In the genomic region with DNA sequence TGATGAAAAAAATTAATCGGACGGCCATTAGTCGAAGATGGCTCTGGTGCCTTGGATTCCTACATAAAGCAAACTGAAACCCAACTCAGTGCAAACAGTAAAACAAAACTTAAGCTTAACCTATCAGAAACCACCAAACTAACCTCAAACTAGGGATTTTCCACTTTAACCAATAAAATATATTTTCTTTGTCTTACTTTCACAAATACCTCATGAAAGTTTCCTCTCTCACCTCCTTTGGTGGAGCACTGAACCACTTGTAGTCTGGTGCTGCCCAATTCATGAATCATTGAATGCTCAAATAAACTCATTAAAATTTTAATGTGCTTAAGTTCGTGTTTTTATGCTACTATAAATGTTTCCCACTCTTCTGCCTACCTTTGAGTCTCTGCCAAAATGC, we compare ENCODE assay signal across 15 cellular contexts. TPM values are rescaled to one million over a fixed set of nuclear protein-coding genes. Genes with fewer than 3 reads are reported as not detected.
DNase-seq lines count a peak whose midpoint lies in the region; ATAC-seq and TF ChIP-seq lines count a peak whose summit lies in the region.
"Had no signal": no experiment of that assay in that cellular context is flagged by ENCODE, and none has a peak within 500 bp of the region (broad histone marks: within the 10 kb centered on the region; RNA-seq: fewer than 3 reads in every experiment).

No MANE protein-coding gene starts in this region.

- H3K36me3 Mint-ChIP-seq in activated CD4-positive, alpha-beta memory T cell treated with anti-CD3 and anti-CD28 coated beads for 36 hours, result peaks cover 3% of the 10 kb centered on the region
- peaks cover 19% of the 10 kb centered on the region for H3K36me3 Mint-ChIP-seq in activated CD4-positive, alpha-beta memory T cell treated with anti-CD3 and anti-CD28 coated beads, Interleukin-2, amount 10 ng/mL, durations not matched to agents 7 days and 5 days (ENCODE audit: low read depth)
- peaks cover 28% of the 10 kb centered on the region for H3K36me3 Mint-ChIP-seq in T-helper 1 cell treated with Interleukin-12 subunit alpha and Interleukin-12 subunit beta and Interleukin-4 antibody, amounts not matched to agents 30 μg/mL and 1 μg/mL, for 36 hours (ENCODE audit: low read depth)
- peaks cover 9% of the 10 kb centered on the region for H3K36me3 Mint-ChIP-seq in activated naive CD8-positive, alpha-beta T cell treated with anti-CD3 and anti-CD28 coated beads for 36 hours
- H3K36me3 Mint-ChIP-seq in stimulated activated naive B cell treated with anti-CD40 and anti-IgM and Interleukin-4, amounts not matched to agents 10 μg/mL and 1 μg/mL and 100 μg/mL, for 72 hours, result peaks cover 10 to 17% of the 10 kb centered on the region in 2 donors

- POLR2A ChIA-PET in activated CD4-positive, alpha-beta memory T cell treated with anti-CD3 and anti-CD28 coated beads for 36 hours (lab: Charles Lee), result interaction anchor here (0.5 to 4.4 kb wide), 3 partner anchors 11 to 20 kb away, joined by 3 to 29 read pairs (median 3); no protein-coding TSS in a partner anchor
- POLR2A ChIA-PET in activated CD4-positive, alpha-beta memory T cell treated with anti-CD3 and anti-CD28 coated beads, Interleukin-2, amount 10 ng/mL, durations not matched to agents 7 days and 5 days (lab: Charles Lee), result interaction anchor here (1.5 to 4.0 kb wide), 3 partner anchors 11 to 243 kb away, joined by 3 to 24 read pairs (median 4); partner anchors contain the start of gene INKA2

- CTCF ChIA-PET in activated CD4-positive, alpha-beta memory T cell treated with anti-CD3 and anti-CD28 coated beads for 36 hours (lab: Charles Lee), result interaction anchor here (1.0 to 5.0 kb wide), 3 partner anchors 11 to 142 kb away, joined by 4 to 32 read pairs (median 4); no protein-coding TSS in a partner anchor
- CTCF ChIA-PET in activated CD4-positive, alpha-beta memory T cell treated with anti-CD3 and anti-CD28 coated beads, Interleukin-2, amount 10 ng/mL, durations not matched to agents 7 days and 5 days (lab: Charles Lee), result interaction anchor here (1.0 to 6.5 kb wide), 4 partner anchors 11 to 251 kb away, joined by 3 to 38 read pairs (median 4); no protein-coding TSS in a partner anchor

- H3K27me3 Mint-ChIP-seq in activated CD4-positive, alpha-beta memory T cell treated with anti-CD3 and anti-CD28 coated beads for 36 hours, result no peaks in the 10 kb centered on the region
- H3K27me3 Mint-ChIP-seq in activated CD4-positive, alpha-beta memory T cell treated with anti-CD3 and anti-CD28 coated beads, Interleukin-2, amount 10 ng/mL, durations not matched to agents 7 days and 5 days, result peaks cover 4% of the 10 kb centered on the region
- H3K27me3 Mint-ChIP-seq in T-helper 1 cell treated with Interleukin-12 subunit alpha and Interleukin-12 subunit beta and Interleukin-4 antibody, amounts not matched to agents 30 μg/mL and 1 μg/mL, for 36 hours (ENCODE audit: low read depth), result peaks cover 26% of the 10 kb centered on the region
- no peaks in the 10 kb centered on the region for H3K27me3 Mint-ChIP-seq in activated naive CD8-positive, alpha-beta T cell treated with anti-CD3 and anti-CD28 coated beads for 36 hours
- H3K27me3 Mint-ChIP-seq in stimulated activated naive B cell treated with anti-CD40 and anti-IgM and Interleukin-4, amounts not matched to agents 10 μg/mL and 1 μg/mL and 100 μg/mL, for 72 hours, result no peaks in the 10 kb centered on the region

- H3K9me3 Mint-ChIP-seq in activated CD4-positive, alpha-beta memory T cell treated with anti-CD3 and anti-CD28 coated beads for 36 hours, result peaks cover 19% of the 10 kb centered on the region
- H3K9me3 Mint-ChIP-seq in activated CD4-positive, alpha-beta memory T cell treated with anti-CD3 and anti-CD28 coated beads, Interleukin-2, amount 10 ng/mL, durations not matched to agents 7 days and 5 days, result peaks cover 32% of the 10 kb centered on the region
- H3K9me3 Mint-ChIP-seq in T-helper 1 cell treated with Interleukin-12 subunit alpha and Interleukin-12 subunit beta and Interleukin-4 antibody, amounts not matched to agents 30 μg/mL and 1 μg/mL, for 36 hours, result peaks cover 52% of the 10 kb centered on the region
- peaks cover 23% of the 10 kb centered on the region for H3K9me3 Mint-ChIP-seq in activated naive CD8-positive, alpha-beta T cell treated with anti-CD3 and anti-CD28 coated beads for 36 hours
- H3K9me3 Mint-ChIP-seq in stimulated activated naive B cell treated with anti-CD40 and anti-IgM and Interleukin-4, amounts not matched to agents 10 μg/mL and 1 μg/mL and 100 μg/mL, for 72 hours, result peaks cover 9 to 18% of the 10 kb centered on the region in 2 donors

- no peak for TF ChIP-seq POLR2A in GM18505 (IDR thresholded peaks at IDR 0.05; ENCODE audit: borderline replicate concordance, extremely low read depth, insufficient read depth, insufficient read length)

- no peak for DNase-seq in activated CD4-positive, alpha-beta memory T cell treated with anti-CD3 and anti-CD28 coated beads for 36 hours
- no peak for DNase-seq in activated CD4-positive, alpha-beta memory T cell treated with anti-CD3 and anti-CD28 coated beads, Interleukin-2, amount 10 ng/mL, durations not matched to agents 7 days and 5 days
- no peak for DNase-seq in activated naive CD8-positive, alpha-beta T cell treated with anti-CD3 and anti-CD28 coated beads for 36 hours
- DNase-seq in stimulated activated naive B cell treated with anti-CD40 and anti-IgM and Interleukin-4, amounts not matched to agents 10 μg/mL and 1 μg/mL and 100 μg/mL, for 72 hours, result no peak
- no peak for DNase-seq in Kasumi-1 (lab: John Stamatoyannopoulos, UW)
- DNase-seq: C1 segment of cervical spinal cord; H9; NCI-H1436; NCI-H2029 treated with DMSO at 0.1 percent for 48 hours; NCI-H524 treated with DMSO at 0.1 percent for 48 hours; NK-92 treated with Interleukin-12 subunit alpha and Interleukin-12 subunit beta, amount 100 ng/mL, for 24 hours; OCI-M1 had no signal

- H3K4me1 Mint-ChIP-seq in activated CD4-positive, alpha-beta memory T cell treated with anti-CD3 and anti-CD28 coated beads for 36 hours (ENCODE audit: low read depth), result peaks cover 29% of the 10 kb centered on the region
- peaks cover 26% of the 10 kb centered on the region for H3K4me1 Mint-ChIP-seq in activated CD4-positive, alpha-beta memory T cell treated with anti-CD3 and anti-CD28 coated beads, Interleukin-2, amount 10 ng/mL, durations not matched to agents 7 days and 5 days
- H3K4me1 Mint-ChIP-seq in T-helper 1 cell treated with Interleukin-12 subunit alpha and Interleukin-12 subunit beta and Interleukin-4 antibody, amounts not matched to agents 30 μg/mL and 1 μg/mL, for 36 hours (ENCODE audit: low read depth), result peaks cover 24% of the 10 kb centered on the region
- peaks cover 29% of the 10 kb centered on the region for H3K4me1 Mint-ChIP-seq in activated naive CD8-positive, alpha-beta T cell treated with anti-CD3 and anti-CD28 coated beads for 36 hours
- peaks cover 17 to 34% of the 10 kb centered on the region in 2 donors for H3K4me1 Mint-ChIP-seq in stimulated activated naive B cell treated with anti-CD40 and anti-IgM and Interleukin-4, amounts not matched to agents 10 μg/mL and 1 μg/mL and 100 μg/mL, for 72 hours

- H3K4me3 Mint-ChIP-seq in activated CD4-positive, alpha-beta memory T cell treated with anti-CD3 and anti-CD28 coated beads for 36 hours, result no peak overlapping the region
- H3K4me3 Mint-ChIP-seq in activated CD4-positive, alpha-beta memory T cell treated with anti-CD3 and anti-CD28 coated beads, Interleukin-2, amount 10 ng/mL, durations not matched to agents 7 days and 5 days, result no peak overlapping the region
- H3K4me3 Mint-ChIP-seq in T-helper 1 cell treated with Interleukin-12 subunit alpha and Interleukin-12 subunit beta and Interleukin-4 antibody, amounts not matched to agents 30 μg/mL and 1 μg/mL, for 36 hours, result no peak overlapping the region
- no peak overlapping the region for H3K4me3 Mint-ChIP-seq in activated naive CD8-positive, alpha-beta T cell treated with anti-CD3 and anti-CD28 coated beads for 36 hours
- H3K4me3 Mint-ChIP-seq in stimulated activated naive B cell treated with anti-CD40 and anti-IgM and Interleukin-4, amounts not matched to agents 10 μg/mL and 1 μg/mL and 100 μg/mL, for 72 hours, result no peak overlapping the region
- H3K4me3 Mint-ChIP-seq: H9 had no signal

- intact Hi-C loops in activated CD4-positive, alpha-beta memory T cell treated with anti-CD3 and anti-CD28 coated beads for 36 hours (cut with micrococcal nuclease), result loop anchor here (1.0 kb wide), 1 partner anchor 20 kb away; no protein-coding TSS in a partner anchor

- peak overlapping the region; percentile 30 for H3K27ac Mint-ChIP-seq in activated CD4-positive, alpha-beta memory T cell treated with anti-CD3 and anti-CD28 coated beads for 36 hours
- no peak overlapping the region for H3K27ac Mint-ChIP-seq in activated CD4-positive, alpha-beta memory T cell treated with anti-CD3 and anti-CD28 coated beads, Interleukin-2, amount 10 ng/mL, durations not matched to agents 7 days and 5 days
- peak overlapping the region; percentile 52 for H3K27ac Mint-ChIP-seq in T-helper 1 cell treated with Interleukin-12 subunit alpha and Interleukin-12 subunit beta and Interleukin-4 antibody, amounts not matched to agents 30 μg/mL and 1 μg/mL, for 36 hours
- peak overlapping the region; percentile 88 for H3K27ac Mint-ChIP-seq in activated naive CD8-positive, alpha-beta T cell treated with anti-CD3 and anti-CD28 coated beads for 36 hours
- H3K27ac Mint-ChIP-seq in stimulated activated naive B cell treated with anti-CD40 and anti-IgM and Interleukin-4, amounts not matched to agents 10 μg/mL and 1 μg/mL and 100 μg/mL, for 72 hours, result peak overlapping the region; percentile 62
- H3K27ac Mint-ChIP-seq: H9 had no signal

- ATAC-seq in stimulated activated naive B cell treated with anti-CD40 and anti-IgM and Interleukin-4, amounts not matched to agents 10 μg/mL and 1 μg/mL and 100 μg/mL, for 72 hours (replicated peaks), result peak; percentile 63 to 66
- ATAC-seq in GM18505 (IDR thresholded peaks at IDR 0.05; ENCODE audit: unreplicated experiment), result no peak
- no peak for ATAC-seq in HG02852 (IDR thresholded peaks at IDR 0.05; ENCODE audit: unreplicated experiment)

RNA-seq across cellular contexts. Expression of gene ADORA3, which starts 7.0 kb away (rescaled TPM):
- total RNA-seq in activated CD4-positive, alpha-beta memory T cell treated with anti-CD3 and anti-CD28 coated beads for 36 hours, result under 1 TPM in 1 of 2 experiments, not detected in 1; 0.14 TPM
- total RNA-seq in activated CD4-positive, alpha-beta memory T cell treated with anti-CD3 and anti-CD28 coated beads, Interleukin-2, amount 10 ng/mL, durations not matched to agents 7 days and 5 days, result under 1 TPM; 0.18 TPM
- total RNA-seq in activated naive CD8-positive, alpha-beta T cell treated with anti-CD3 and anti-CD28 coated beads for 36 hours, result not detected
- total RNA-seq: H9 had no signal

RNA-seq across cellular contexts. Expression of gene TMIGD3, which starts 7.0 kb away (rescaled TPM):
- under 1 TPM in 1 of 2 experiments, not detected in 1; 0.24 TPM for total RNA-seq in activated CD4-positive, alpha-beta memory T cell treated with anti-CD3 and anti-CD28 coated beads for 36 hours
- total RNA-seq in activated CD4-positive, alpha-beta memory T cell treated with anti-CD3 and anti-CD28 coated beads, Interleukin-2, amount 10 ng/mL, durations not matched to agents 7 days and 5 days, result not detected
- not detected for total RNA-seq in activated naive CD8-positive, alpha-beta T cell treated with anti-CD3 and anti-CD28 coated beads for 36 hours
- total RNA-seq: H9 had no signal

RNA-seq across cellular contexts. Expression of gene C1orf162, which starts 22.6 kb away (rescaled TPM):
- 1 to 10 TPM; 3.9 to 5.1 TPM for total RNA-seq in activated CD4-positive, alpha-beta memory T cell treated with anti-CD3 and anti-CD28 coated beads for 36 hours
- 10 to 100 TPM; 13.2 to 14.0 TPM for total RNA-seq in activated CD4-positive, alpha-beta memory T cell treated with anti-CD3 and anti-CD28 coated beads, Interleukin-2, amount 10 ng/mL, durations not matched to agents 7 days and 5 days
- 1 to 10 TPM; 3.6 to 3.8 TPM for total RNA-seq in activated naive CD8-positive, alpha-beta T cell treated with anti-CD3 and anti-CD28 coated beads for 36 hours
- total RNA-seq: H9 had no signal

RNA-seq across cellular contexts. Expression of gene ATP5PB, which starts 47.1 kb away (rescaled TPM):
- 100 to 1,000 TPM; 300 to 302 TPM for total RNA-seq in activated CD4-positive, alpha-beta memory T cell treated with anti-CD3 and anti-CD28 coated beads for 36 hours
- total RNA-seq in activated CD4-positive, alpha-beta memory T cell treated with anti-CD3 and anti-CD28 coated beads, Interleukin-2, amount 10 ng/mL, durations not matched to agents 7 days and 5 days, result 100 to 1,000 TPM; 272 to 286 TPM
- 100 to 1,000 TPM; 407 to 419 TPM for total RNA-seq in activated naive CD8-positive, alpha-beta T cell treated with anti-CD3 and anti-CD28 coated beads for 36 hours

RNA-seq across cellular contexts. Expression of gene WDR77, which starts 47.3 kb away (rescaled TPM):
- total RNA-seq in activated CD4-positive, alpha-beta memory T cell treated with anti-CD3 and anti-CD28 coated beads for 36 hours, result 10 to 100 TPM; 44.6 to 48.4 TPM
- 10 to 100 TPM; 26.3 to 28.4 TPM for total RNA-seq in activated CD4-positive, alpha-beta memory T cell treated with anti-CD3 and anti-CD28 coated beads, Interleukin-2, amount 10 ng/mL, durations not matched to agents 7 days and 5 days
- 10 to 100 TPM; 77.4 to 79.7 TPM for total RNA-seq in activated naive CD8-positive, alpha-beta T cell treated with anti-CD3 and anti-CD28 coated beads for 36 hours

Comparison
In these comparisons a context has a peak if more than half of its experiments do, and no peak if none do; other contexts are left out.
1. ATAC-seq: peak in stimulated activated naive B cell treated with anti-CD40 and anti-IgM and Interleukin-4, amounts not matched to agents 10 μg/mL and 1 μg/mL and 100 μg/mL, for 72 hours (2 of 2); none in GM18505 (single experiment) and HG02852 (single experiment).